Comparison of ENCODE assay signal across 12 cellular contexts in the genomic region with DNA sequence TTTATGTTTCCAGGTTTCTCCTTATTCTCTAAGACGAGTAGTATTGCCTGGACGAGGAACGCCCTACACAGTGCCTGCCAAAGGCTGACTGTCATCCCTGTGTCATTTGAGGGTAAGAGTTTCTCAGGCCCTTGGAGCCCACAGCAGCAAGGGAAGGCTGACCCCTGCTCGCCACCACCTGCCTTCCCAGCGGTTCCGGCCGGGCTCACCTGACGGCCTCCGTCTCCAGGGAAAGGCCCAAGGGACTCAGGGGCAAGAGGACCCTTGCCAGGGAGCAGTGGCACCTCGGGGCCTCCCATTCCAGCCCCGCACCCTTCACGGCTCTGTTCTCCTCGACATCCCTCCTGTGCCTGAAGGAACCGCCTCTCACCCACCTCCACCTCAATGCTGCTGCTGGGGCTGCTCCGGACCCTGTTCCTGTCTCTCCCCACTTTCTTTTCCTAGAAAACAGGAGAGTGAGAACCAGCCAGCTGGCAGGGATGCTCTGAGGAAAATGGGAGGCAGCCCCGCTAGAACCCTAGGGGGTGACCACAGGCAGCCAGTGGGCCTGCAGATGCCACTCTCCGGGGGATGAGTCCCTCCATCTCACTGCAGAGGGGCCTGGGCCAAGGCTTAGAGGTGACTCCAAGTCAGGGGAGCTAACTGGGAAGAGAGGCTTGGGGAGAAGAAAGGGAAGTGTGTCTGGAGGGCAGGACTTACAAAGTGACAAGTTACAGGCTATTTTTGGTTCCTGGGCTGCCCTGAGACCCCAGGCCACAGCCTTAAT. TPM values are rescaled to one million over a fixed set of nuclear protein-coding genes. Genes with fewer than 3 reads are reported as not detected.
DNase-seq lines count a peak whose midpoint lies in the region; ATAC-seq and TF ChIP-seq lines count a peak whose summit lies in the region.
"Had no signal": no experiment of that assay in that cellular context is flagged by ENCODE, and none has a peak within 500 bp of the region (broad histone marks: within the 10 kb centered on the region; RNA-seq: fewer than 3 reads in every experiment).

No MANE protein-coding gene starts in this region.

- no peaks in the 10 kb centered on the region for H3K9me3 ChIP-seq in CD4-positive, alpha-beta T cell (ENCODE audit: control insufficient read depth, low read length)

- peaks cover 9% of the 10 kb centered on the region for H3K4me1 Mint-ChIP-seq in CD4-positive, alpha-beta T cell (ENCODE audit: low read depth)
- H3K4me1 Mint-ChIP-seq in activated B cell treated with CpG ODN at 0.5 μM for 24 hours: peaks cover 11% of the 10 kb centered on the region

- TF ChIP-seq CTCF in CD4-positive, alpha-beta T cell (IDR thresholded peaks at IDR 0.05): no peak
- TF ChIP-seq CTCF in activated B cell treated with CpG ODN at 0.5 μM for 24 hours (IDR thresholded peaks at IDR 0.05): no peak

- peaks cover 82% of the 10 kb centered on the region for H3K27me3 Mint-ChIP-seq in CD4-positive, alpha-beta T cell
- peaks cover 50% of the 10 kb centered on the region for H3K27me3 Mint-ChIP-seq in activated B cell treated with CpG ODN at 0.5 μM for 24 hours

- POLR2A ChIA-PET in CD4-positive, alpha-beta T cell (lab: Charles Lee): interaction anchor here (0.7 kb wide), 1 partner anchor 79 kb away, joined by 3 read pairs; no protein-coding TSS in a partner anchor
- POLR2A ChIA-PET in activated B cell treated with CpG ODN at 0.5 μM for 24 hours (lab: Charles Lee): no interaction called here

- H3K27ac Mint-ChIP-seq in CD4-positive, alpha-beta T cell: no peak overlapping the region
- H3K27ac Mint-ChIP-seq in activated B cell treated with CpG ODN at 0.5 μM for 24 hours: no peak overlapping the region

- ATAC-seq in CD4-positive, alpha-beta T cell (ENCODE audit: poor library complexity): no peak
- ATAC-seq in activated B cell treated with CpG ODN at 0.5 μM for 24 hours (ENCODE audit: low read depth) (no peak), sciatic nerve (peak; percentile 6)

- H3K9me3 Mint-ChIP-seq in CD4-positive, alpha-beta T cell: no peaks in the 10 kb centered on the region
- H3K9me3 Mint-ChIP-seq in activated B cell treated with CpG ODN at 0.5 μM for 24 hours: no peaks in the 10 kb centered on the region

- CTCF ChIA-PET in CD4-positive, alpha-beta T cell (lab: Charles Lee): no interaction called here
- CTCF ChIA-PET in activated B cell treated with CpG ODN at 0.5 μM for 24 hours (lab: Charles Lee): interaction anchor here (1.0 kb wide), 1 partner anchor 23 kb away, joined by 3 read pairs; no protein-coding TSS in a partner anchor

- intact Hi-C loops in CD4-positive, alpha-beta T cell (cut with DNase I, micrococcal nuclease): no loop called here
- intact Hi-C loops in activated B cell treated with CpG ODN at 0.5 μM for 24 hours (cut with micrococcal nuclease) (no loop called here), sciatic nerve (cut with DNase I) (no loop called here)

- no peak for DNase-seq in CD4-positive, alpha-beta T cell
- DNase-seq in activated B cell treated with CpG ODN at 0.5 μM for 24 hours: no peak
- DNase-seq in iPS-NIHi11 (ENCODE audit: low spot score): peak; percentile 23
- DNase-seq in sciatic nerve (ENCODE audit: low spot score): no peak
- no peak for DNase-seq in cerebellar cortex (ENCODE audit: low spot score)
- no peak for DNase-seq in UCSD-AML1 (lab: John Stamatoyannopoulos, UW; ENCODE audit: unreplicated experiment)
- DNase-seq in NCI-H2029 (lab: John Stamatoyannopoulos, UW): no peak
- no peak for DNase-seq in ecto neural progenitor cell (ENCODE audit: low spot score)
- DNase-seq: activated CD4-positive, CD25-positive, alpha-beta regulatory T cell treated with anti-CD3 and anti-CD28 coated beads, Interleukin-2, amount 50 U/mL, for 72 hours; brain microvascular endothelial cell; NK-92 treated with Interleukin-12 subunit alpha and Interleukin-12 subunit beta, amount 100 ng/mL, for 24 hours had no signal

- peaks cover 54% of the 10 kb centered on the region for H3K27me3 ChIP-seq in CD4-positive, alpha-beta T cell (ENCODE audit: control insufficient read depth, insufficient read depth, low read length)
- H3K27me3 ChIP-seq: brain microvascular endothelial cell had no signal

- H3K36me3 Mint-ChIP-seq in CD4-positive, alpha-beta T cell (ENCODE audit: low read depth): no peaks in the 10 kb centered on the region
- no peaks in the 10 kb centered on the region for H3K36me3 Mint-ChIP-seq in activated B cell treated with CpG ODN at 0.5 μM for 24 hours (ENCODE audit: low read depth)

- peak overlapping the region; percentile 76 for H3K4me3 Mint-ChIP-seq in CD4-positive, alpha-beta T cell
- peak overlapping the region; percentile 81 for H3K4me3 Mint-ChIP-seq in activated B cell treated with CpG ODN at 0.5 μM for 24 hours

- H3K27ac ChIP-seq in CD4-positive, alpha-beta T cell (ENCODE audit: low read depth, low read length): no peak overlapping the region
- H3K27ac ChIP-seq: brain microvascular endothelial cell had no signal

RNA-seq across cellular contexts. Expression of a gene that starts 1.8 kb away (rescaled TPM):
- total RNA-seq in CD4-positive, alpha-beta T cell: 1 to 10 TPM; 6.1 to 7.0 TPM
- total RNA-seq in activated B cell treated with CpG ODN at 0.5 μM for 24 hours (5.1 and 5.3 TPM in 2 replicates), sciatic nerve (194 TPM)

RNA-seq across cellular contexts. Expression of a gene that starts 27.5 kb away (rescaled TPM):
- not detected for total RNA-seq in CD4-positive, alpha-beta T cell
- total RNA-seq in activated B cell treated with CpG ODN at 0.5 μM for 24 hours (not detected in 2 replicates), sciatic nerve (4.6 TPM)
- total RNA-seq: LHCN-M2 had no signal

RNA-seq across cellular contexts. Expression of a gene that starts 27.8 kb away (rescaled TPM):
- 1 to 10 TPM; 8.5 to 8.9 TPM for total RNA-seq in CD4-positive, alpha-beta T cell
- total RNA-seq in activated B cell treated with CpG ODN at 0.5 μM for 24 hours: 9.6 and 10.1 TPM in 2 replicates
- 4.5 TPM for total RNA-seq in sciatic nerve

Comparison
In these comparisons a context has a peak if more than half of its experiments do, and no peak if none do; other contexts are left out.
1. RNA of a gene that starts 1.8 kb away (total RNA-seq): 194 TPM in sciatic nerve (single experiment); 6.1 to 7.0 TPM in CD4-positive, alpha-beta T cell and 5.1 to 5.3 TPM in activated B cell treated with CpG ODN at 0.5 μM for 24 hours; every median in the first group is over 10 times any median in the second.